In the genomic region with DNA sequence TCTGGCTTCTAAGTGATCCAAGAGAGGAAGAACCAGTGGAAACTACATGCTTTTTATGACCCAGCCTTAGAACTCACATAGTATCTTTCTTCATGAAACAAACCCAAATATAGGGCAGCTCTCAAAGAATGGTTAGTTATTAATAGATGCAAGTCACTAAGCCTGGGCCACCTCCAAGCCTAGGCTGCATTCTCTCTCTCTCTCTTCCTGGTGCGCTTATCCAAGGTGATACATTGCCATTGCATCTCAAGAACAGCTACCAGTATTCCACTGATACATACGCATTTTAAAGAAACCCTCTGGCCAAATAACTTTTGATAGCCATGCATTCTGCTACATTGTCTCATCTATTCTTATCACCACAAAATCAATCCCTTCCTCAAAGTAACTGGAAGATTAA, we compare ENCODE assay signal across 24 cellular contexts.
A peak's percentile ranks its signal among the peaks of the same experiment; 100 is the strongest.
DNase-seq lines count a peak whose midpoint lies in the region; ATAC-seq and TF ChIP-seq lines count a peak whose summit lies in the region.
"Had no signal": no experiment of that assay in that cellular context is flagged by ENCODE, and none has a peak within 500 bp of the region (broad histone marks: within the 10 kb centered on the region; RNA-seq: fewer than 3 reads in every experiment).

No MANE protein-coding gene starts in this region.

- H3K36me3 ChIP-seq in heart right ventricle (no peaks in the 10 kb centered on the region), lower lobe of right lung (no peaks in the 10 kb centered on the region)
- H3K36me3 ChIP-seq: BE2C; BLaER1 treated with 17β-estradiol and CSF1 and Interleukin-3, amounts not matched to agents 10 nM and 100 nM had no signal

- H3K4me3 ChIP-seq in heart right ventricle (no peak overlapping the region), lower lobe of right lung (no peak overlapping the region)
- H3K4me3 ChIP-seq: A549; BLaER1 treated with 17β-estradiol and CSF1 and Interleukin-3, amounts not matched to agents 10 nM and 100 nM had no signal

- H3K27ac Mint-ChIP-seq in activated naive CD4-positive, alpha-beta T cell treated with anti-CD3 and anti-CD28 coated beads, Interleukin-2, amount 50 U/mL, for 72 hours = no peak overlapping the region
- H3K27ac Mint-ChIP-seq: CD14-positive monocyte; CD4-positive, alpha-beta T cell; CD8-positive, alpha-beta memory T cell had no signal

- H3K4me1 ChIP-seq in heart right ventricle = peaks cover 0 to 23% (median 6%) of the 10 kb centered on the region in 9 donors
- no peaks in the 10 kb centered on the region for H3K4me1 ChIP-seq in lower lobe of right lung
- H3K4me1 ChIP-seq: A549 had no signal

- H3K9me3 Mint-ChIP-seq in activated naive CD4-positive, alpha-beta T cell treated with anti-CD3 and anti-CD28 coated beads, Interleukin-2, amount 50 U/mL, for 72 hours = peaks cover 0 to 5% of the 10 kb centered on the region in 2 donors

- H3K9me3 ChIP-seq in heart right ventricle (peaks cover 0 to 3% (median 0%) of the 10 kb centered on the region in 11 donors), lower lobe of right lung (no peaks in the 10 kb centered on the region)
- H3K9me3 ChIP-seq: A549; BE2C; BLaER1 treated with 17β-estradiol and CSF1 and Interleukin-3, amounts not matched to agents 10 nM and 100 nM had no signal

- peak; percentile 41 for DNase-seq in Right ventricle myocardium superior
- no peak for DNase-seq in cardiac septum (ENCODE audit: low spot score)
- peak; percentile 10 to 12 for DNase-seq in heart right ventricle
- DNase-seq in left ventricle myocardium superior = peak; percentile 37
- peak; percentile 19 for DNase-seq in renal cortical epithelial cell (ENCODE audit: low read depth)
- DNase-seq in activated naive CD4-positive, alpha-beta T cell treated with anti-CD3 and anti-CD28 coated beads, Interleukin-2, amount 50 U/mL, for 72 hours (ENCODE audit: low spot score in 2 of 2) = no peak
- no peak for DNase-seq in substantia nigra (lab: John Stamatoyannopoulos, UW)
- DNase-seq in lower lobe of right lung = no peak
- DNase-seq: 8988T; ACHN; AML-193; BE2C; CD4-positive, alpha-beta T cell; CD8-positive, alpha-beta memory T cell; DMS 273 treated with DMSO at 0.1 percent for 48 hours; DMS79; EL; GF-D8; GOT3; H7 had no signal

- WGBS in heart right ventricle, 2 donors = 45 to 56% methylated on average over 2 of the region's 2 CpGs

- no peaks in the 10 kb centered on the region for H3K36me3 Mint-ChIP-seq in activated naive CD4-positive, alpha-beta T cell treated with anti-CD3 and anti-CD28 coated beads, Interleukin-2, amount 50 U/mL, for 72 hours
- H3K36me3 Mint-ChIP-seq: CD14-positive monocyte; CD8-positive, alpha-beta memory T cell had no signal

- peak; percentile 87 for ATAC-seq in Right ventricle myocardium superior (ENCODE audit: poor library complexity)
- peak in 5 of 8 donors; percentile 51 to 92 (median 84) for ATAC-seq in heart right ventricle
- ATAC-seq in left ventricle myocardium superior = peak; percentile 78
- ATAC-seq in activated naive CD4-positive, alpha-beta T cell treated with anti-CD3 and anti-CD28 coated beads, Interleukin-2, amount 50 U/mL, for 72 hours = no peak
- ATAC-seq in lower lobe of right lung = no peak
- ATAC-seq: A549, HCT116 had no signal

- H3K27me3 ChIP-seq in heart right ventricle (no peaks in the 10 kb centered on the region), lower lobe of right lung (ENCODE audit: low read depth) (no peaks in the 10 kb centered on the region)
- H3K27me3 ChIP-seq: BE2C; BLaER1 treated with 17β-estradiol and CSF1 and Interleukin-3, amounts not matched to agents 10 nM and 100 nM had no signal

- TF ChIP-seq CTCF in heart right ventricle (IDR thresholded peaks at IDR 0.05) (no peak), lower lobe of right lung (IDR thresholded peaks at IDR 0.05) (no peak)

- peak overlapping the region in 1 of 10 donors; percentile 35 for H3K27ac ChIP-seq in heart right ventricle
- no peak overlapping the region for H3K27ac ChIP-seq in substantia nigra (ENCODE audit: low read depth, low read length, poor library complexity, severe bottlenecking)
- no peak overlapping the region for H3K27ac ChIP-seq in lower lobe of right lung
- H3K27ac ChIP-seq: A549; BLaER1 treated with 17β-estradiol and CSF1 and Interleukin-3, amounts not matched to agents 10 nM and 100 nM had no signal

- intact Hi-C loops in Right ventricle myocardium superior (cut with DNase I) (no loop called here), cardiac septum (cut with DNase I) (no loop called here), heart right ventricle (cut with DNase I) (no loop called here), left ventricle myocardium superior (cut with micrococcal nuclease) (no loop called here), lower lobe of right lung (cut with DNase I) (no loop called here)

Comparison
In these comparisons a context has a peak if more than half of its experiments do, and no peak if none do; other contexts are left out.
1. DNase-seq: peak in Right ventricle myocardium superior (single experiment), heart right ventricle (2 of 2), left ventricle myocardium superior (single experiment) and renal cortical epithelial cell (single experiment); none in cardiac septum (single experiment), activated naive CD4-positive, alpha-beta T cell treated with anti-CD3 and anti-CD28 coated beads, Interleukin-2, amount 50 U/mL, for 72 hours (0 of 2), substantia nigra (0 of 49) and lower lobe of right lung (single experiment).
2. ATAC-seq: peak in Right ventricle myocardium superior (single experiment), heart right ventricle (5 of 8) and left ventricle myocardium superior (single experiment); none in activated naive CD4-positive, alpha-beta T cell treated with anti-CD3 and anti-CD28 coated beads, Interleukin-2, amount 50 U/mL, for 72 hours (0 of 2) and lower lobe of right lung (0 of 2).